ENCODE assay signal across 1 cellular context in genomic region chr10:11610855-11611247, GRCh38.
TF ChIP-seq lines count a peak whose summit lies in the region.

No MANE protein-coding gene starts in this region.

TF ChIP-seq in K562, 482 proteins besides CTCF, POLR2A, EP300 and RAD21 (continued from another document and continues in another):
- no peak for TF ChIP-seq THRA (IDR thresholded peaks at IDR 0.05)
- peak; percentile 71; the same call in 1 of the 2 replicates for TF ChIP-seq ZBTB7A (IDR thresholded peaks at IDR 0.05; ENCODE audit: borderline replicate concordance, control insufficient read depth, low read depth, low read length)
- no peak for TF ChIP-seq U2AF2 (optimal IDR thresholded peaks at IDR 0.05; ENCODE audit: low read depth, low read length)
- TF ChIP-seq MXI1 (IDR thresholded peaks at IDR 0.05; ENCODE audit: low read depth, low read length) = no peak
- no peak for TF ChIP-seq PHB (CRISPR knock-in tag; IDR thresholded peaks at IDR 0.05)
- TF ChIP-seq POLR2AphosphoS2 (IDR thresholded peaks at IDR 0.05; ENCODE audit: low read length) = no peak
- no peak for TF ChIP-seq NFE2L1 (tag; IDR thresholded peaks at IDR 0.05; ENCODE audit: borderline replicate concordance, low read depth)
- TF ChIP-seq NFRKB (IDR thresholded peaks at IDR 0.05; ENCODE audit: low read depth) = peak; percentile 3; the same call in 1 of the 2 replicates
- TF ChIP-seq, protein P1, sequence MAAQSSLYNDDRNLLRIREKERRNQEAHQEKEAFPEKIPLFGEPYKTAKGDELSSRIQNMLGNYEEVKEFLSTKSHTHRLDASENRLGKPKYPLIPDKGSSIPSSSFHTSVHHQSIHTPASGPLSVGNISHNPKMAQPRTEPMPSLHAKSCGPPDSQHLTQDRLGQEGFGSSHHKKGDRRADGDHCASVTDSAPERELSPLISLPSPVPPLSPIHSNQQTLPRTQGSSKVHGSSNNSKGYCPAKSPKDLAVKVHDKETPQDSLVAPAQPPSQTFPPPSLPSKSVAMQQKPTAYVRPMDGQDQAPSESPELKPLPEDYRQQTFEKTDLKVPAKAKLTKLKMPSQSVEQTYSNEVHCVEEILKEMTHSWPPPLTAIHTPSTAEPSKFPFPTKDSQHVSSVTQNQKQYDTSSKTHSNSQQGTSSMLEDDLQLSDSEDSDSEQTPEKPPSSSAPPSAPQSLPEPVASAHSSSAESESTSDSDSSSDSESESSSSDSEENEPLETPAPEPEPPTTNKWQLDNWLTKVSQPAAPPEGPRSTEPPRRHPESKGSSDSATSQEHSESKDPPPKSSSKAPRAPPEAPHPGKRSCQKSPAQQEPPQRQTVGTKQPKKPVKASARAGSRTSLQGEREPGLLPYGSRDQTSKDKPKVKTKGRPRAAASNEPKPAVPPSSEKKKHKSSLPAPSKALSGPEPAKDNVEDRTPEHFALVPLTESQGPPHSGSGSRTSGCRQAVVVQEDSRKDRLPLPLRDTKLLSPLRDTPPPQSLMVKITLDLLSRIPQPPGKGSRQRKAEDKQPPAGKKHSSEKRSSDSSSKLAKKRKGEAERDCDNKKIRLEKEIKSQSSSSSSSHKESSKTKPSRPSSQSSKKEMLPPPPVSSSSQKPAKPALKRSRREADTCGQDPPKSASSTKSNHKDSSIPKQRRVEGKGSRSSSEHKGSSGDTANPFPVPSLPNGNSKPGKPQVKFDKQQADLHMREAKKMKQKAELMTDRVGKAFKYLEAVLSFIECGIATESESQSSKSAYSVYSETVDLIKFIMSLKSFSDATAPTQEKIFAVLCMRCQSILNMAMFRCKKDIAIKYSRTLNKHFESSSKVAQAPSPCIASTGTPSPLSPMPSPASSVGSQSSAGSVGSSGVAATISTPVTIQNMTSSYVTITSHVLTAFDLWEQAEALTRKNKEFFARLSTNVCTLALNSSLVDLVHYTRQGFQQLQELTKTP (IDR thresholded peaks at IDR 0.05; ENCODE audit: low read depth in 1 of 2, partially characterized antibody in 2 of 2) = peak; percentile 6 to 48
- TF ChIP-seq SRSF1 (IDR thresholded peaks at IDR 0.05; ENCODE audit: low read depth, low read length) = no peak
- TF ChIP-seq NCOA6 (IDR thresholded peaks at IDR 0.05) = no peak
- no peak for TF ChIP-seq JUN (IDR thresholded peaks at IDR 0.05; ENCODE audit: borderline replicate concordance, low read depth, low read length)
- TF ChIP-seq JUN (CRISPR knock-in tag; IDR thresholded peaks at IDR 0.05; ENCODE audit: borderline replicate concordance) = no peak
- TF ChIP-seq ETV5 (CRISPR knock-in tag; IDR thresholded peaks at IDR 0.05; ENCODE audit: low read depth) = no peak
- TF ChIP-seq MTA2 (IDR thresholded peaks at IDR 0.05; ENCODE audit: low read depth) = no peak
- TF ChIP-seq GATAD2B (IDR thresholded peaks at IDR 0.05; ENCODE audit: borderline replicate concordance) = no peak; the same call in 1 of the 2 replicates
- no peak for TF ChIP-seq ATF3 (IDR thresholded peaks at IDR 0.05)
- no peak for TF ChIP-seq ATF3 (CRISPR knock-in tag; conservative IDR thresholded peaks at IDR 0.05)
- no peak for TF ChIP-seq HNRNPUL1 (IDR thresholded peaks at IDR 0.05; ENCODE audit: low read length)
- no peak for TF ChIP-seq NR4A1 (CRISPR knock-in tag; IDR thresholded peaks at IDR 0.05)
- TF ChIP-seq NR4A1 (tag; IDR thresholded peaks at IDR 0.05) = no peak
- no peak for TF ChIP-seq ZNF507 (tag; conservative IDR thresholded peaks at IDR 0.05)
- no peak for TF ChIP-seq HMG20A (CRISPR knock-in tag; conservative IDR thresholded peaks at IDR 0.05)
- TF ChIP-seq, protein P2, sequence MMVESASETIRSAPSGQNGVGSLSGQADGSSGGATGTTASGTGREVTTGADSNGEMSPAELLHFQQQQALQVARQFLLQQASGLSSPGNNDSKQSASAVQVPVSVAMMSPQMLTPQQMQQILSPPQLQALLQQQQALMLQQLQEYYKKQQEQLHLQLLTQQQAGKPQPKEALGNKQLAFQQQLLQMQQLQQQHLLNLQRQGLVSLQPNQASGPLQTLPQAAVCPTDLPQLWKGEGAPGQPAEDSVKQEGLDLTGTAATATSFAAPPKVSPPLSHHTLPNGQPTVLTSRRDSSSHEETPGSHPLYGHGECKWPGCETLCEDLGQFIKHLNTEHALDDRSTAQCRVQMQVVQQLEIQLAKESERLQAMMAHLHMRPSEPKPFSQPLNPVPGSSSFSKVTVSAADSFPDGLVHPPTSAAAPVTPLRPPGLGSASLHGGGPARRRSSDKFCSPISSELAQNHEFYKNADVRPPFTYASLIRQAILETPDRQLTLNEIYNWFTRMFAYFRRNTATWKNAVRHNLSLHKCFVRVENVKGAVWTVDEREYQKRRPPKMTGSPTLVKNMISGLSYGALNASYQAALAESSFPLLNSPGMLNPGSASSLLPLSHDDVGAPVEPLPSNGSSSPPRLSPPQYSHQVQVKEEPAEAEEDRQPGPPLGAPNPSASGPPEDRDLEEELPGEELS (CRISPR knock-in tag; IDR thresholded peaks at IDR 0.05; ENCODE audit: borderline replicate concordance) = no peak
- TF ChIP-seq FOXM1 (IDR thresholded peaks at IDR 0.05; ENCODE audit: low read depth) = no peak
- no peak for TF ChIP-seq FOXM1 (CRISPR knock-in tag; IDR thresholded peaks at IDR 0.05; ENCODE audit: low read depth)
- no peak for TF ChIP-seq ZNF395 (CRISPR knock-in tag; IDR thresholded peaks at IDR 0.05)
- TF ChIP-seq MEF2D (tag; conservative IDR thresholded peaks at IDR 0.05; ENCODE audit: low read depth) = no peak
- TF ChIP-seq SNAPC5 (CRISPR knock-in tag; IDR thresholded peaks at IDR 0.05) = no peak
- no peak for TF ChIP-seq ZNF668 (CRISPR knock-in tag; IDR thresholded peaks at IDR 0.05)
- no peak for TF ChIP-seq ZC3H11A (IDR thresholded peaks at IDR 0.05; ENCODE audit: low read depth, low read length)
- 0 out of 4 replicates have a peak, but pooled peaks of 1 of the 2 experiments have one; percentile 13 for TF ChIP-seq SIN3A (IDR thresholded peaks at IDR 0.05; ENCODE audit: borderline replicate concordance in 2 of 2, control insufficient read depth in 1 of 2, low read depth in 2 of 2, low read length in 2 of 2)
- no peak for TF ChIP-seq NCOA2 (IDR thresholded peaks at IDR 0.05; ENCODE audit: partially characterized antibody in 2 of 2)
- TF ChIP-seq ZSCAN32 (CRISPR knock-in tag; IDR thresholded peaks at IDR 0.05) = no peak
- no peak for TF ChIP-seq ZNF224 (CRISPR knock-in tag; IDR thresholded peaks at IDR 0.05)
- TF ChIP-seq MYBL2 (IDR thresholded peaks at IDR 0.05; ENCODE audit: low read depth) = peak; percentile 2; the same call in 1 of the 2 replicates
- no peak for TF ChIP-seq MYBL2 (CRISPR knock-in tag; IDR thresholded peaks at IDR 0.05; ENCODE audit: borderline replicate concordance)
- TF ChIP-seq FOXK1 (CRISPR knock-in tag; IDR thresholded peaks at IDR 0.05; ENCODE audit: borderline replicate concordance) = no peak
- TF ChIP-seq NFIC (IDR thresholded peaks at IDR 0.05) = no peak
- TF ChIP-seq, protein P3, sequence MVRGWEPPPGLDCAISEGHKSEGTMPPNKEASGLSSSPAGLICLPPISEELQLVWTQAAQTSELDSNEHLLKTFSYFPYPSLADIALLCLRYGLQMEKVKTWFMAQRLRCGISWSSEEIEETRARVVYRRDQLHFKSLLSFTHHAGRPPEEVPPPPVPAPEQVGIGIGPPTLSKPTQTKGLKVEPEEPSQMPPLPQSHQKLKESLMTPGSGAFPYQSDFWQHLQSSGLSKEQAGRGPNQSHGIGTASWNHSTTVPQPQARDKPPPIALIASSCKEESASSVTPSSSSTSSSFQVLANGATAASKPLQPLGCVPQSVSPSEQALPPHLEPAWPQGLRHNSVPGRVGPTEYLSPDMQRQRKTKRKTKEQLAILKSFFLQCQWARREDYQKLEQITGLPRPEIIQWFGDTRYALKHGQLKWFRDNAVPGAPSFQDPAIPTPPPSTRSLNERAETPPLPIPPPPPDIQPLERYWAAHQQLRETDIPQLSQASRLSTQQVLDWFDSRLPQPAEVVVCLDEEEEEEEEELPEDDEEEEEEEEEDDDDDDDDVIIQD (CRISPR knock-in tag; IDR thresholded peaks at IDR 0.05) = no peak
- peak; percentile 12; the same call in 1 of the 2 replicates for TF ChIP-seq CXXC5 (CRISPR knock-in tag; IDR thresholded peaks at IDR 0.05)
- no peak for TF ChIP-seq ZNF384 (IDR thresholded peaks at IDR 0.05; ENCODE audit: low read depth, low read length)
- no peak for TF ChIP-seq JUNB (CRISPR knock-in tag; conservative IDR thresholded peaks at IDR 0.05)
- no peak for TF ChIP-seq TCF3 (CRISPR knock-in tag; IDR thresholded peaks at IDR 0.05)
- no peak for TF ChIP-seq TGIF2 (CRISPR knock-in tag; IDR thresholded peaks at IDR 0.05)
- TF ChIP-seq NFE2 (IDR thresholded peaks at IDR 0.05; ENCODE audit: low read depth) = no peak
- TF ChIP-seq RAD51 (IDR thresholded peaks at IDR 0.05; ENCODE audit: borderline replicate concordance, low read depth) = no peak
- no peak for TF ChIP-seq NR1H2 (CRISPR knock-in tag; IDR thresholded peaks at IDR 0.05)
- TF ChIP-seq CSDE1 (IDR thresholded peaks at IDR 0.05) = no peak
- no peak for TF ChIP-seq ZEB2 (IDR thresholded peaks at IDR 0.05)
- no peak for TF ChIP-seq ZBTB34 (CRISPR knock-in tag; IDR thresholded peaks at IDR 0.05)
- TF ChIP-seq, protein P4, sequence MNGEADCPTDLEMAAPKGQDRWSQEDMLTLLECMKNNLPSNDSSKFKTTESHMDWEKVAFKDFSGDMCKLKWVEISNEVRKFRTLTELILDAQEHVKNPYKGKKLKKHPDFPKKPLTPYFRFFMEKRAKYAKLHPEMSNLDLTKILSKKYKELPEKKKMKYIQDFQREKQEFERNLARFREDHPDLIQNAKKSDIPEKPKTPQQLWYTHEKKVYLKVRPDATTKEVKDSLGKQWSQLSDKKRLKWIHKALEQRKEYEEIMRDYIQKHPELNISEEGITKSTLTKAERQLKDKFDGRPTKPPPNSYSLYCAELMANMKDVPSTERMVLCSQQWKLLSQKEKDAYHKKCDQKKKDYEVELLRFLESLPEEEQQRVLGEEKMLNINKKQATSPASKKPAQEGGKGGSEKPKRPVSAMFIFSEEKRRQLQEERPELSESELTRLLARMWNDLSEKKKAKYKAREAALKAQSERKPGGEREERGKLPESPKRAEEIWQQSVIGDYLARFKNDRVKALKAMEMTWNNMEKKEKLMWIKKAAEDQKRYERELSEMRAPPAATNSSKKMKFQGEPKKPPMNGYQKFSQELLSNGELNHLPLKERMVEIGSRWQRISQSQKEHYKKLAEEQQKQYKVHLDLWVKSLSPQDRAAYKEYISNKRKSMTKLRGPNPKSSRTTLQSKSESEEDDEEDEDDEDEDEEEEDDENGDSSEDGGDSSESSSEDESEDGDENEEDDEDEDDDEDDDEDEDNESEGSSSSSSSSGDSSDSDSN (IDR thresholded peaks at IDR 0.05; ENCODE audit: borderline replicate concordance in 1 of 2, low read depth in 2 of 2, low read length in 2 of 2) = peak in 1 of 2 experiments; percentile 61; a peak in 2 of 4 replicates
- TF ChIP-seq TSC22D4 (tag; IDR thresholded peaks at IDR 0.05) = no peak
- no peak for TF ChIP-seq EP400 (IDR thresholded peaks at IDR 0.05)
- no peak for TF ChIP-seq ESRRA (IDR thresholded peaks at IDR 0.05; ENCODE audit: borderline replicate concordance, low read depth)
- no peak for TF ChIP-seq GABPB2 (CRISPR knock-in tag; conservative IDR thresholded peaks at IDR 0.05)
- TF ChIP-seq, protein P5, sequence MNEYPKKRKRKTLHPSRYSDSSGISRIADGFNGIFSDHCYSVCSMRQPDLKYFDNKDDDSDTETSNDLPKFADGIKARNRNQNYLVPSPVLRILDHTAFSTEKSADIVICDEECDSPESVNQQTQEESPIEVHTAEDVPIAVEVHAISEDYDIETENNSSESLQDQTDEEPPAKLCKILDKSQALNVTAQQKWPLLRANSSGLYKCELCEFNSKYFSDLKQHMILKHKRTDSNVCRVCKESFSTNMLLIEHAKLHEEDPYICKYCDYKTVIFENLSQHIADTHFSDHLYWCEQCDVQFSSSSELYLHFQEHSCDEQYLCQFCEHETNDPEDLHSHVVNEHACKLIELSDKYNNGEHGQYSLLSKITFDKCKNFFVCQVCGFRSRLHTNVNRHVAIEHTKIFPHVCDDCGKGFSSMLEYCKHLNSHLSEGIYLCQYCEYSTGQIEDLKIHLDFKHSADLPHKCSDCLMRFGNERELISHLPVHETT (CRISPR knock-in tag; conservative IDR thresholded peaks at IDR 0.05 in 1 of 2, IDR thresholded peaks at IDR 0.05 in 1 of 2) = no peak
- no peak for TF ChIP-seq POU5F1 (IDR thresholded peaks at IDR 0.05; ENCODE audit: borderline replicate concordance, low read depth, low read length, partially characterized antibody)
- TF ChIP-seq PTRF (tag; IDR thresholded peaks at IDR 0.05) = no peak
